6 cellular contexts compared by ENCODE assay signal in genomic region chr5:178046757-178047399, GRCh38. TPM values are rescaled to one million over a fixed set of nuclear protein-coding genes. Genes with fewer than 3 reads are reported as not detected.
"Had no signal": no experiment of that assay in that cellular context is flagged by ENCODE, and none has a peak within 500 bp of the region (broad histone marks: within the 10 kb centered on the region; RNA-seq: fewer than 3 reads in every experiment).

No MANE protein-coding gene starts in this region.

RNA-seq across cellular contexts. Expression of gene PROP1, which starts 50.8 kb away (rescaled TPM):
- total RNA-seq: activated naive CD8-positive, alpha-beta T cell treated with anti-CD3 and anti-CD28 coated beads for 36 hours; activated T-cell treated with anti-CD3 and anti-CD28 coated beads, Interleukin-2, amount 50 U/mL, for 4 hours; adrenal gland; cardiac septum; Right ventricle myocardium inferior; T-helper 1 cell treated with Interleukin-12 subunit alpha and Interleukin-12 subunit beta and Interleukin-4 antibody, amounts not matched to agents 30 ng/mL and 1 ng/mL, for 36 hours had no signal
- polyA plus RNA-seq: adrenal gland had no signal
